ENCODE assay signal across 2 cellular contexts in the genomic region with DNA sequence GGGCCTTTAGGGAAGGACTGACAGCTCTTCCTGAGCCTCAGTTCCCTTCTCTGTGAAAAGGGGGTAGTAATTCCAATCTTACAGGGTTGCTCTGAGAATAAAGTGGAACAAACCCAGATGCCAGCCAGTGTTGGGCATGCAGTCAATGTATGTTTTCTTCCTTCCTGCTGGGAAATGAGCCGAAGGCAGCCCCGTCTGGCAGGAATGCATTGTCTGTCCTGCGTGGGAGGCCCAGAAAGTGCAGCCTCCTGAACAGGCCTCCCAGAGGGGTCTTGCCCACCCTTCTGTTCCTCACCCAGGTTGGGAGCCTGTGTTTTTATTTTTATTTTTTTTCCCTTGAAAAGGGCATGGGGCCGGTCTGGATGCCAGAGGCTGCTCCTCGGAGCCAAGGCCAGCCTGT.
TF ChIP-seq lines count a peak whose summit lies in the region.

No MANE protein-coding gene starts in this region.

TF ChIP-seq in GM23338, 12 proteins besides CTCF, POLR2A, EP300 and RAD21 (continues in another document):
- TF ChIP-seq STAT1 (IDR thresholded peaks at IDR 0.05; ENCODE audit: unreplicated experiment) (no peak), ZNF331 (CRISPR knock-in tag; IDR thresholded peaks at IDR 0.05; ENCODE audit: low read depth) (no peak), EZH2phosphoT487 (IDR thresholded peaks at IDR 0.05; ENCODE audit: unreplicated experiment) (no peak), POLR2AphosphoS5 (IDR thresholded peaks at IDR 0.05; ENCODE audit: low read depth) (no peak), JUNB (IDR thresholded peaks at IDR 0.05; ENCODE audit: unreplicated experiment) (no peak), EZH2 (IDR thresholded peaks at IDR 0.05; ENCODE audit: low read depth, unreplicated experiment) (no peak), NANOG (IDR thresholded peaks at IDR 0.05; ENCODE audit: borderline replicate concordance) (no peak), ZNF114 (CRISPR knock-in tag; IDR thresholded peaks at IDR 0.05) (no peak), CREB1 (CRISPR knock-in tag; IDR thresholded peaks at IDR 0.05; ENCODE audit: low read depth) (no peak)
- TF ChIP-seq, protein P1, sequence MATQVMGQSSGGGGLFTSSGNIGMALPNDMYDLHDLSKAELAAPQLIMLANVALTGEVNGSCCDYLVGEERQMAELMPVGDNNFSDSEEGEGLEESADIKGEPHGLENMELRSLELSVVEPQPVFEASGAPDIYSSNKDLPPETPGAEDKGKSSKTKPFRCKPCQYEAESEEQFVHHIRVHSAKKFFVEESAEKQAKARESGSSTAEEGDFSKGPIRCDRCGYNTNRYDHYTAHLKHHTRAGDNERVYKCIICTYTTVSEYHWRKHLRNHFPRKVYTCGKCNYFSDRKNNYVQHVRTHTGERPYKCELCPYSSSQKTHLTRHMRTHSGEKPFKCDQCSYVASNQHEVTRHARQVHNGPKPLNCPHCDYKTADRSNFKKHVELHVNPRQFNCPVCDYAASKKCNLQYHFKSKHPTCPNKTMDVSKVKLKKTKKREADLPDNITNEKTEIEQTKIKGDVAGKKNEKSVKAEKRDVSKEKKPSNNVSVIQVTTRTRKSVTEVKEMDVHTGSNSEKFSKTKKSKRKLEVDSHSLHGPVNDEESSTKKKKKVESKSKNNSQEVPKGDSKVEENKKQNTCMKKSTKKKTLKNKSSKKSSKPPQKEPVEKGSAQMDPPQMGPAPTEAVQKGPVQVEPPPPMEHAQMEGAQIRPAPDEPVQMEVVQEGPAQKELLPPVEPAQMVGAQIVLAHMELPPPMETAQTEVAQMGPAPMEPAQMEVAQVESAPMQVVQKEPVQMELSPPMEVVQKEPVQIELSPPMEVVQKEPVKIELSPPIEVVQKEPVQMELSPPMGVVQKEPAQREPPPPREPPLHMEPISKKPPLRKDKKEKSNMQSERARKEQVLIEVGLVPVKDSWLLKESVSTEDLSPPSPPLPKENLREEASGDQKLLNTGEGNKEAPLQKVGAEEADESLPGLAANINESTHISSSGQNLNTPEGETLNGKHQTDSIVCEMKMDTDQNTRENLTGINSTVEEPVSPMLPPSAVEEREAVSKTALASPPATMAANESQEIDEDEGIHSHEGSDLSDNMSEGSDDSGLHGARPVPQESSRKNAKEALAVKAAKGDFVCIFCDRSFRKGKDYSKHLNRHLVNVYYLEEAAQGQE (IDR thresholded peaks at IDR 0.05; ENCODE audit: unreplicated experiment), result no peak
- TF ChIP-seq, protein P2, sequence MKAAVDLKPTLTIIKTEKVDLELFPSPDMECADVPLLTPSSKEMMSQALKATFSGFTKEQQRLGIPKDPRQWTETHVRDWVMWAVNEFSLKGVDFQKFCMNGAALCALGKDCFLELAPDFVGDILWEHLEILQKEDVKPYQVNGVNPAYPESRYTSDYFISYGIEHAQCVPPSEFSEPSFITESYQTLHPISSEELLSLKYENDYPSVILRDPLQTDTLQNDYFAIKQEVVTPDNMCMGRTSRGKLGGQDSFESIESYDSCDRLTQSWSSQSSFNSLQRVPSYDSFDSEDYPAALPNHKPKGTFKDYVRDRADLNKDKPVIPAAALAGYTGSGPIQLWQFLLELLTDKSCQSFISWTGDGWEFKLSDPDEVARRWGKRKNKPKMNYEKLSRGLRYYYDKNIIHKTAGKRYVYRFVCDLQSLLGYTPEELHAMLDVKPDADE (IDR thresholded peaks at IDR 0.05), result no peak

TF ChIP-seq in H1, 55 proteins besides CTCF, POLR2A, EP300 and RAD21:
- TF ChIP-seq CHD2 (IDR thresholded peaks at IDR 0.05; ENCODE audit: low read length) (no peak), CBX5 (IDR thresholded peaks at IDR 0.05; ENCODE audit: low read depth, low read length) (no peak), SIN3A (conservative IDR thresholded peaks at IDR 0.05 in 1 of 2, IDR thresholded peaks at IDR 0.05 in 1 of 2; ENCODE audit: low read depth in 1 of 2, low read length in 2 of 2) (no peak), YY1 (IDR thresholded peaks at IDR 0.05; ENCODE audit: low read depth, low read length) (no peak), EGR1 (IDR thresholded peaks at IDR 0.05; ENCODE audit: borderline replicate concordance, low read depth, low read length) (no peak)
